ENCODE assay signal across 1 cellular context in genomic region chr10:25061125-25061524, GRCh38.
TF ChIP-seq lines count a peak whose summit lies in the region.

No MANE protein-coding gene starts in this region.

TF ChIP-seq in endothelial cell of umbilical vein, 7 proteins besides CTCF, POLR2A, EP300 and RAD21 (continued from another document):
- no peak for TF ChIP-seq FOS (IDR thresholded peaks at IDR 0.05; ENCODE audit: borderline replicate concordance, insufficient read depth, low read length)
